20 cellular contexts compared by ENCODE assay signal in genomic region chr7:51108134-51108533, GRCh38.
DNase-seq lines count a peak whose midpoint lies in the region; ATAC-seq, FAIRE-seq and TF ChIP-seq lines count a peak whose summit lies in the region.
"Had no signal": no experiment of that assay in that cellular context is flagged by ENCODE, and none has a peak within 500 bp of the region (broad histone marks: within the 10 kb centered on the region; RNA-seq: fewer than 3 reads in every experiment).

No MANE protein-coding gene starts in this region.

- WGBS in mesenchymal stem cell: 75% methylated on average over 7 of the region's 8 CpGs
- WGBS in small intestine, 3 donors: 83 to 91% (median 87%) methylated on average over 8 of the region's 8 CpGs

- peak overlapping the region; percentile 66; the same call in 1 of the 2 replicates for H3K27ac Mint-ChIP-seq in GM23338
- H3K27ac Mint-ChIP-seq: CD8-positive, alpha-beta memory T cell had no signal

- no peak overlapping the region for H4K91ac ChIP-seq in mesenchymal stem cell (ENCODE audit: low read length)

- peaks cover 4% of the 10 kb centered on the region for H3K27me3 Mint-ChIP-seq in GM23338 (ENCODE audit: insufficient read depth, low read depth, poor library complexity)

- H3K36me3 ChIP-seq in GM23338 (ENCODE audit: insufficient read depth) (no peaks in the 10 kb centered on the region), mesenchymal stem cell (ENCODE audit: control insufficient read depth in 1 of 2, insufficient read depth in 2 of 2, low read depth in 1 of 2, low read length in 2 of 2) (no peaks in the 10 kb centered on the region), small intestine (ENCODE audit: control insufficient read depth in 2 of 2, insufficient read depth in 2 of 2, low read length in 2 of 2) (peaks cover 0 to 2% of the 10 kb centered on the region in 2 donors)

- H3K9me2 ChIP-seq in GM23338 (ENCODE audit: insufficient read depth): no peaks in the 10 kb centered on the region; the same call in 1 of the 2 replicates

- H3K9me3 ChIP-seq in mesenchymal stem cell (ENCODE audit: control insufficient read depth, low read length): no peaks in the 10 kb centered on the region
- H3K9me3 ChIP-seq in small intestine (ENCODE audit: control insufficient read depth, low read depth): no peaks in the 10 kb centered on the region

- no peak overlapping the region for H3K4me3 Mint-ChIP-seq in GM23338
- H3K4me3 Mint-ChIP-seq: CD14-positive monocyte; CD8-positive, alpha-beta memory T cell had no signal

- H3K79me1 ChIP-seq in mesenchymal stem cell (replicated peaks; ENCODE audit: low read length, poor library complexity, severe bottlenecking): no peaks in the 10 kb centered on the region

- H2AFZ ChIP-seq in GM23338: no peak overlapping the region
- H2AFZ ChIP-seq in mesenchymal stem cell (ENCODE audit: low read depth, low read length): peak overlapping the region; percentile 61

- no peaks in the 10 kb centered on the region for H3F3A ChIP-seq in GM23338 (replicated peaks; ENCODE audit: low read depth)

- H3K27ac ChIP-seq in GM23338 (ENCODE audit: low read depth) (no peak overlapping the region), VCaP (peak overlapping the region; percentile 13; the same call in 1 of the 2 replicates), mesenchymal stem cell (ENCODE audit: low read length, poor library complexity, severe bottlenecking) (no peak overlapping the region), substantia nigra (ENCODE audit: low read depth, low read length, poor library complexity, severe bottlenecking) (peak overlapping the region; percentile 40), small intestine (ENCODE audit: low read depth in 1 of 2, low read length in 1 of 2) (no peak overlapping the region)
- H3K27ac ChIP-seq: RWPE1 had no signal

- H4K20me1 ChIP-seq in GM23338 (replicated peaks; ENCODE audit: insufficient read depth): no peaks in the 10 kb centered on the region

- no peak overlapping the region for H3K4me3 ChIP-seq in GM23338
- H3K4me3 ChIP-seq in mesenchymal stem cell (ENCODE audit: insufficient read depth in 1 of 2, low read depth in 1 of 2, low read length in 2 of 2): no peak overlapping the region
- no peak overlapping the region for H3K4me3 ChIP-seq in small intestine (ENCODE audit: low read depth in 1 of 2, low read length in 2 of 2)

- no peak for FAIRE-seq in small intestine (lab: Jason Lieb, UNC)
- FAIRE-seq: GM18507 had no signal

- H3K18ac ChIP-seq in mesenchymal stem cell (ENCODE audit: low read depth in 1 of 2, low read length in 2 of 2): peak overlapping the region in 1 of 2 experiments; percentile 21

- peak; percentile 30 for ATAC-seq in GM23338
- ATAC-seq in stimulated activated naive CD8-positive, alpha-beta T cell treated with anti-CD3 and anti-CD28 coated beads, Interleukin-15, Interleukin-2, amounts not matched to agents 100 U/mL and 50 U/mL, for 24 hours: no peak

- TF ChIP-seq CTCF in GM23338 (conservative IDR thresholded peaks at IDR 0.05; ENCODE audit: low read depth in 2 of 2): no peak
- TF ChIP-seq CTCF in VCaP (conservative IDR thresholded peaks at IDR 0.05): no peak

- no peaks in the 10 kb centered on the region for H3K79me2 ChIP-seq in GM23338 (replicated peaks; ENCODE audit: insufficient read depth)

- no peak overlapping the region for H3K4ac ChIP-seq in mesenchymal stem cell (ENCODE audit: low read depth in 1 of 2, low read length in 2 of 2)

- H3K4me1 Mint-ChIP-seq in GM23338: peaks cover 37% of the 10 kb centered on the region
- H3K4me1 Mint-ChIP-seq: CD14-positive monocyte; CD8-positive, alpha-beta memory T cell had no signal

- H2BK15ac ChIP-seq in mesenchymal stem cell (ENCODE audit: low read depth, poor library complexity, severe bottlenecking): no peak overlapping the region

- no peak overlapping the region for H2AK5ac ChIP-seq in mesenchymal stem cell (ENCODE audit: low read length, severe bottlenecking)

- H3K4me1 ChIP-seq in GM23338 (ENCODE audit: insufficient read depth) (peaks cover 10% of the 10 kb centered on the region; the same call in 1 of the 2 replicates), mesenchymal stem cell (ENCODE audit: control insufficient read depth, insufficient read depth, low read depth, low read length) (peaks cover 4% of the 10 kb centered on the region), small intestine (ENCODE audit: control insufficient read depth in 2 of 2, insufficient read depth in 1 of 2, low read depth in 1 of 2, low read length in 1 of 2) (no peaks in the 10 kb centered on the region)

- H3K9me3 Mint-ChIP-seq in GM23338: no peaks in the 10 kb centered on the region
- H3K9me3 Mint-ChIP-seq: CD14-positive monocyte; CD8-positive, alpha-beta memory T cell had no signal

- no peak overlapping the region for H2BK5ac ChIP-seq in mesenchymal stem cell (ENCODE audit: low read depth, low read length, poor library complexity, severe bottlenecking)

- H2BK120ac ChIP-seq in mesenchymal stem cell (ENCODE audit: low read depth, low read length): no peak overlapping the region

- H3K23ac ChIP-seq in mesenchymal stem cell (ENCODE audit: low read length in 2 of 2): no peak overlapping the region

- no peak overlapping the region for H3K14ac ChIP-seq in mesenchymal stem cell (ENCODE audit: low read length in 2 of 2)

- H3K27me3 ChIP-seq in GM23338 (ENCODE audit: insufficient read depth): no peaks in the 10 kb centered on the region
- H3K27me3 ChIP-seq in mesenchymal stem cell (ENCODE audit: control insufficient read depth in 1 of 2, insufficient read depth in 1 of 2, low read length in 2 of 2): peaks cover 0 to 11% of the 10 kb centered on the region in 2 experiments
- peaks cover 0 to 1% of the 10 kb centered on the region in 2 donors for H3K27me3 ChIP-seq in small intestine (ENCODE audit: control insufficient read depth in 2 of 2, insufficient read depth in 2 of 2, low read length in 2 of 2)

- DNase-seq in GM23338 (ENCODE audit: low spot score): no peak
- no peak for DNase-seq in mesenchymal stem cell
- no peak for DNase-seq in substantia nigra (lab: John Stamatoyannopoulos, UW)
- no peak for DNase-seq in stimulated activated naive CD8-positive, alpha-beta T cell treated with anti-CD3 and anti-CD28 coated beads, Interleukin-15, Interleukin-2, amounts not matched to agents 100 U/mL and 50 U/mL, for 24 hours
- no peak for DNase-seq in small intestine
- DNase-seq in NCI-H146 treated with DMSO at 0.1 percent for 48 hours (lab: John Stamatoyannopoulos, UW; ENCODE audit: unreplicated experiment): no peak
- DNase-seq: CD8-positive, alpha-beta memory T cell; DMS153; DND-41; NCI-H1048; NCI-H1417; NCI-H1694 treated with DMSO at 0.1 percent for 48 hours; NCI-H2081; NCI-H2227 treated with DMSO at 0.1 percent for 48 hours; NCI-H526 treated with DMSO at 0.1 percent for 48 hours; SHP77 had no signal

- H2BK12ac ChIP-seq in mesenchymal stem cell (ENCODE audit: low read length in 2 of 2): no peak overlapping the region

- H3K36me3 Mint-ChIP-seq in GM23338 (ENCODE audit: low read depth): no peaks in the 10 kb centered on the region; the same call in 1 of the 3 replicates
- H3K36me3 Mint-ChIP-seq: CD14-positive monocyte; CD8-positive, alpha-beta memory T cell had no signal

- no peak overlapping the region for H4K8ac ChIP-seq in mesenchymal stem cell (ENCODE audit: low read length)

- H3K4me2 ChIP-seq in GM23338 (no peak overlapping the region), mesenchymal stem cell (ENCODE audit: low read length, poor library complexity, severe bottlenecking) (no peak overlapping the region)

- H3K9ac ChIP-seq in mesenchymal stem cell (ENCODE audit: low read length): no peak overlapping the region

TF ChIP-seq in GM23338, 12 proteins besides CTCF, POLR2A, EP300 and RAD21:
- TF ChIP-seq EZH2 (IDR thresholded peaks at IDR 0.05; ENCODE audit: low read depth, unreplicated experiment): no peak

Comparison
In these comparisons a context has a peak if more than half of its experiments do, and no peak if none do; other contexts are left out.
1. H3K27ac ChIP-seq: peak in VCaP (single experiment) and substantia nigra (single experiment); none in GM23338 (single experiment), mesenchymal stem cell (single experiment) and small intestine (0 of 2).